In genomic region chr7:27172823-27173411, GRCh38 we compare ENCODE assay signal across 8 cellular contexts. TPM values are rescaled to one million over a fixed set of nuclear protein-coding genes. Genes with fewer than 3 reads are reported as not detected.
A peak's percentile ranks its signal among the peaks of the same experiment; 100 is the strongest.
DNase-seq lines count a peak whose midpoint lies in the region; ATAC-seq, FAIRE-seq and TF ChIP-seq lines count a peak whose summit lies in the region.

No MANE protein-coding gene starts in this region.

- H3K4me1 Mint-ChIP-seq in activated T-helper 1 cell treated with anti-CD3 and anti-CD28 coated beads, Interleukin-12 subunit alpha, Interleukin-12 subunit beta, Interleukin-2, Interleukin-4 antibody, amounts not matched to agents 30 ng/mL and 10 ng/mL and 1 ng/mL, durations not matched to agents 14 hours and 24 hours and 36 hours (ENCODE audit: low read depth): peaks cover 8% of the 10 kb centered on the region

- peak; percentile 49 for DNase-seq in HS-5 (ENCODE audit: low read depth)
- DNase-seq in activated T-helper 1 cell treated with anti-CD3 and anti-CD28 coated beads, Interleukin-12 subunit alpha, Interleukin-12 subunit beta, Interleukin-2, Interleukin-4 antibody, amounts not matched to agents 30 ng/mL and 10 ng/mL and 1 ng/mL, durations not matched to agents 14 hours and 24 hours and 36 hours (ENCODE audit: low spot score): no peak
- no peak for DNase-seq in left lobe of liver (ENCODE audit: low spot score)
- no peak for DNase-seq in thyroid gland
- no peak for DNase-seq in frontal cortex (ENCODE audit: low spot score in 2 of 2)

- WGBS in thyroid gland, 2 donors: 4 to 5% methylated on average over 19 to 32 of the region's 40 CpGs

- no peaks in the 10 kb centered on the region for H3K9me3 Mint-ChIP-seq in activated T-helper 1 cell treated with anti-CD3 and anti-CD28 coated beads, Interleukin-12 subunit alpha, Interleukin-12 subunit beta, Interleukin-2, Interleukin-4 antibody, amounts not matched to agents 30 ng/mL and 10 ng/mL and 1 ng/mL, durations not matched to agents 14 hours and 24 hours and 36 hours

- FAIRE-seq in frontal cortex (lab: Jason Lieb, UNC): no peak

- peaks cover 89% of the 10 kb centered on the region for H3K27me3 ChIP-seq in thyroid gland

- H3K4me3 ChIP-seq in thyroid gland (replicated peaks in 1 of 3): peak overlapping the region in 2 of 3 donors; percentile 7 to 30

- no peaks in the 10 kb centered on the region for H3K36me3 ChIP-seq in thyroid gland

- H3K4me1 ChIP-seq in thyroid gland: peaks cover 14 to 30% of the 10 kb centered on the region in 2 donors

- intact Hi-C loops in activated T-helper 1 cell treated with anti-CD3 and anti-CD28 coated beads, Interleukin-12 subunit alpha, Interleukin-12 subunit beta, Interleukin-2, Interleukin-4 antibody, amounts not matched to agents 30 ng/mL and 10 ng/mL and 1 ng/mL, durations not matched to agents 14 hours and 24 hours and 36 hours (cut with micrococcal nuclease): loop anchor here (2.0 kb wide), 2 partner anchors 16 to 68 kb away; partner anchors contain the start of gene HOXA7
- intact Hi-C loops in thyroid gland (cut with DNase I): loop anchor here (10.0 kb wide), 1 partner anchor 1088 kb away; no protein-coding TSS in a partner anchor

- H3K9me3 ChIP-seq in thyroid gland: no peaks in the 10 kb centered on the region

- H3K36me3 Mint-ChIP-seq in activated T-helper 1 cell treated with anti-CD3 and anti-CD28 coated beads, Interleukin-12 subunit alpha, Interleukin-12 subunit beta, Interleukin-2, Interleukin-4 antibody, amounts not matched to agents 30 ng/mL and 10 ng/mL and 1 ng/mL, durations not matched to agents 14 hours and 24 hours and 36 hours (ENCODE audit: low read depth): peaks cover 4% of the 10 kb centered on the region

- H3K27ac Mint-ChIP-seq in activated T-helper 1 cell treated with anti-CD3 and anti-CD28 coated beads, Interleukin-12 subunit alpha, Interleukin-12 subunit beta, Interleukin-2, Interleukin-4 antibody, amounts not matched to agents 30 ng/mL and 10 ng/mL and 1 ng/mL, durations not matched to agents 14 hours and 24 hours and 36 hours: peak overlapping the region; percentile 92

- H3K27ac ChIP-seq in C4-2B (peak overlapping the region; percentile 98), thyroid gland (no peak overlapping the region)

- no peak overlapping the region for H3K4me3 Mint-ChIP-seq in activated T-helper 1 cell treated with anti-CD3 and anti-CD28 coated beads, Interleukin-12 subunit alpha, Interleukin-12 subunit beta, Interleukin-2, Interleukin-4 antibody, amounts not matched to agents 30 ng/mL and 10 ng/mL and 1 ng/mL, durations not matched to agents 14 hours and 24 hours and 36 hours

- TF ChIP-seq CTCF in C4-2B (conservative IDR thresholded peaks at IDR 0.05) (no peak), thyroid gland (IDR thresholded peaks at IDR 0.05) (no peak)

- ATAC-seq in left lobe of liver (peak; percentile 21), GM18873 (IDR thresholded peaks at IDR 0.05; ENCODE audit: low FRiP score, unreplicated experiment) (no peak), HG02840 (IDR thresholded peaks at IDR 0.05; ENCODE audit: low FRiP score, unreplicated experiment) (no peak)

- H3K27me3 Mint-ChIP-seq in activated T-helper 1 cell treated with anti-CD3 and anti-CD28 coated beads, Interleukin-12 subunit alpha, Interleukin-12 subunit beta, Interleukin-2, Interleukin-4 antibody, amounts not matched to agents 30 ng/mL and 10 ng/mL and 1 ng/mL, durations not matched to agents 14 hours and 24 hours and 36 hours (ENCODE audit: insufficient read depth): peaks cover 53% of the 10 kb centered on the region

- no peak for TF ChIP-seq POLR2A in thyroid gland (IDR thresholded peaks at IDR 0.05)

RNA-seq across cellular contexts. Expression of gene HOXA10, which starts 1.2 kb away (rescaled TPM):
- total RNA-seq in activated T-helper 1 cell treated with anti-CD3 and anti-CD28 coated beads, Interleukin-12 subunit alpha, Interleukin-12 subunit beta, Interleukin-2, Interleukin-4 antibody, amounts not matched to agents 30 ng/mL and 10 ng/mL and 1 ng/mL, durations not matched to agents 14 hours and 24 hours and 36 hours: not detected in 2 replicates
- 0.10 TPM for total RNA-seq in left lobe of liver
- total RNA-seq in thyroid gland: 1 to 10 TPM in 1 of 4 donors, not detected in 3; 4.0 TPM
- not detected for total RNA-seq in frontal cortex

RNA-seq across cellular contexts. Expression of gene HOXA9, which starts 7.6 kb away (rescaled TPM):
- total RNA-seq in activated T-helper 1 cell treated with anti-CD3 and anti-CD28 coated beads, Interleukin-12 subunit alpha, Interleukin-12 subunit beta, Interleukin-2, Interleukin-4 antibody, amounts not matched to agents 30 ng/mL and 10 ng/mL and 1 ng/mL, durations not matched to agents 14 hours and 24 hours and 36 hours: not detected in 2 replicates
- total RNA-seq in left lobe of liver: not detected
- total RNA-seq in thyroid gland: 1 to 10 TPM in 1 of 4 donors, under 1 TPM in 2, not detected in 1; 0.63 to 1.9 (median 0.67) TPM
- total RNA-seq in frontal cortex: not detected

RNA-seq across cellular contexts. Expression of gene HOXA11, which starts 12.1 kb away (rescaled TPM):
- total RNA-seq in activated T-helper 1 cell treated with anti-CD3 and anti-CD28 coated beads, Interleukin-12 subunit alpha, Interleukin-12 subunit beta, Interleukin-2, Interleukin-4 antibody, amounts not matched to agents 30 ng/mL and 10 ng/mL and 1 ng/mL, durations not matched to agents 14 hours and 24 hours and 36 hours: not detected in 2 replicates
- total RNA-seq in left lobe of liver: not detected
- not detected for total RNA-seq in thyroid gland
- not detected for total RNA-seq in frontal cortex

RNA-seq across cellular contexts. Expression of gene HOXA7, which starts 16.4 kb away (rescaled TPM):
- total RNA-seq in activated T-helper 1 cell treated with anti-CD3 and anti-CD28 coated beads, Interleukin-12 subunit alpha, Interleukin-12 subunit beta, Interleukin-2, Interleukin-4 antibody, amounts not matched to agents 30 ng/mL and 10 ng/mL and 1 ng/mL, durations not matched to agents 14 hours and 24 hours and 36 hours: not detected in 2 replicates
- total RNA-seq in left lobe of liver (not detected), thyroid gland (1 to 10 TPM in 1 of 4 donors, under 1 TPM in 3; 0.34 to 2.1 (median 0.74) TPM), frontal cortex (not detected)

RNA-seq across cellular contexts. Expression of gene HOXA3, which starts 20.5 kb away (rescaled TPM):
- not detected in 2 replicates for total RNA-seq in activated T-helper 1 cell treated with anti-CD3 and anti-CD28 coated beads, Interleukin-12 subunit alpha, Interleukin-12 subunit beta, Interleukin-2, Interleukin-4 antibody, amounts not matched to agents 30 ng/mL and 10 ng/mL and 1 ng/mL, durations not matched to agents 14 hours and 24 hours and 36 hours
- total RNA-seq in left lobe of liver: 0.30 TPM
- 1 to 10 TPM in 3 of 4 donors, under 1 TPM in 1; 0.94 to 6.1 (median 1.9) TPM for total RNA-seq in thyroid gland
- total RNA-seq in frontal cortex: not detected
